Comparison of ENCODE assay signal across 1 cellular context in genomic region chr2:9627310-9627709, GRCh38.
TF ChIP-seq lines count a peak whose summit lies in the region.

No MANE protein-coding gene starts in this region.

TF ChIP-seq in GM12878, 131 proteins besides CTCF, POLR2A, EP300 and RAD21:
- TF ChIP-seq NBN (IDR thresholded peaks at IDR 0.05): 0 out of 2 replicates have a peak, but pooled peaks have one; percentile 42
- no peak for TF ChIP-seq EGR1 (IDR thresholded peaks at IDR 0.05; ENCODE audit: borderline replicate concordance in 1 of 2, low read depth in 2 of 2, low read length in 2 of 2)
- peak; percentile 77 for TF ChIP-seq PKNOX1 (IDR thresholded peaks at IDR 0.05)
- TF ChIP-seq ATF7 (IDR thresholded peaks at IDR 0.05; ENCODE audit: low read depth): 0 out of 2 replicates have a peak, but pooled peaks have one; percentile 30
- TF ChIP-seq IKZF2 (IDR thresholded peaks at IDR 0.05): peak; percentile 31 to 45; a peak in 3 of 4 replicates
- no peak; a peak in 1 of 4 replicates for TF ChIP-seq BHLHE40 (IDR thresholded peaks at IDR 0.05; ENCODE audit: borderline replicate concordance in 1 of 2, low read depth in 2 of 2, low read length in 1 of 2)
- TF ChIP-seq DPF2 (IDR thresholded peaks at IDR 0.05): 0 out of 2 replicates have a peak, but pooled peaks have one; percentile 19
- TF ChIP-seq MLLT1 (IDR thresholded peaks at IDR 0.05): 0 out of 2 replicates have a peak, but pooled peaks have one; percentile 24
- TF ChIP-seq, protein P1, sequence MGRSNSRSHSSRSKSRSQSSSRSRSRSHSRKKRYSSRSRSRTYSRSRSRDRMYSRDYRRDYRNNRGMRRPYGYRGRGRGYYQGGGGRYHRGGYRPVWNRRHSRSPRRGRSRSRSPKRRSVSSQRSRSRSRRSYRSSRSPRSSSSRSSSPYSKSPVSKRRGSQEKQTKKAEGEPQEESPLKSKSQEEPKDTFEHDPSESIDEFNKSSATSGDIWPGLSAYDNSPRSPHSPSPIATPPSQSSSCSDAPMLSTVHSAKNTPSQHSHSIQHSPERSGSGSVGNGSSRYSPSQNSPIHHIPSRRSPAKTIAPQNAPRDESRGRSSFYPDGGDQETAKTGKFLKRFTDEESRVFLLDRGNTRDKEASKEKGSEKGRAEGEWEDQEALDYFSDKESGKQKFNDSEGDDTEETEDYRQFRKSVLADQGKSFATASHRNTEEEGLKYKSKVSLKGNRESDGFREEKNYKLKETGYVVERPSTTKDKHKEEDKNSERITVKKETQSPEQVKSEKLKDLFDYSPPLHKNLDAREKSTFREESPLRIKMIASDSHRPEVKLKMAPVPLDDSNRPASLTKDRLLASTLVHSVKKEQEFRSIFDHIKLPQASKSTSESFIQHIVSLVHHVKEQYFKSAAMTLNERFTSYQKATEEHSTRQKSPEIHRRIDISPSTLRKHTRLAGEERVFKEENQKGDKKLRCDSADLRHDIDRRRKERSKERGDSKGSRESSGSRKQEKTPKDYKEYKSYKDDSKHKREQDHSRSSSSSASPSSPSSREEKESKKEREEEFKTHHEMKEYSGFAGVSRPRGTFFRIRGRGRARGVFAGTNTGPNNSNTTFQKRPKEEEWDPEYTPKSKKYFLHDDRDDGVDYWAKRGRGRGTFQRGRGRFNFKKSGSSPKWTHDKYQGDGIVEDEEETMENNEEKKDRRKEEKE (IDR thresholded peaks at IDR 0.05): no peak
- TF ChIP-seq MTA2 (IDR thresholded peaks at IDR 0.05; ENCODE audit: low read depth): peak; percentile 46; the same call in 1 of the 2 replicates
- peak; percentile 47 for TF ChIP-seq SKIL (IDR thresholded peaks at IDR 0.05; ENCODE audit: low read depth, poor library complexity, severe bottlenecking)
- no peak for TF ChIP-seq MEF2A (IDR thresholded peaks at IDR 0.05; ENCODE audit: insufficient read depth, low read depth, low read length)
